ENCODE assay signal across 22 cellular contexts in genomic region chr3:33046521-33046920, GRCh38. TPM values are rescaled to one million over a fixed set of nuclear protein-coding genes. Genes with fewer than 3 reads are reported as not detected.
DNase-seq lines count a peak whose midpoint lies in the region; ATAC-seq lines count a peak whose summit lies in the region.
"Had no signal": no experiment of that assay in that cellular context is flagged by ENCODE, and none has a peak within 500 bp of the region (broad histone marks: within the 10 kb centered on the region; RNA-seq: fewer than 3 reads in every experiment).

No MANE protein-coding gene starts in this region.

- no peaks in the 10 kb centered on the region for H3K27me3 Mint-ChIP-seq in activated CD8-positive, alpha-beta memory T cell treated with anti-CD3 and anti-CD28 coated beads, Interleukin-2, amount 10 ng/mL, durations not matched to agents 7 days and 5 days
- peaks cover 0 to 2% of the 10 kb centered on the region in 2 donors for H3K27me3 Mint-ChIP-seq in CD8-positive, alpha-beta memory T cell
- H3K27me3 Mint-ChIP-seq in naive thymus-derived CD4-positive, alpha-beta T cell: no peaks in the 10 kb centered on the region

- no peak overlapping the region for H3K4me3 ChIP-seq in CD8-positive, alpha-beta memory T cell (ENCODE audit: low read length)
- H3K4me3 ChIP-seq in naive thymus-derived CD4-positive, alpha-beta T cell (ENCODE audit: low read length): no peak overlapping the region
- H3K4me3 ChIP-seq: hepatocyte, lung, tibial nerve had no signal

- intact Hi-C loops in naive thymus-derived CD4-positive, alpha-beta T cell (cut with micrococcal nuclease): loop anchor here (5.0 to 10.0 kb wide), 2 partner anchors 39 to 362 kb away; partner anchors contain the start of gene CNOT10 (in 1 of the 2)

- no peaks in the 10 kb centered on the region for H3K27me3 ChIP-seq in CD8-positive, alpha-beta memory T cell (ENCODE audit: insufficient read depth, low read length, poor library complexity, severe bottlenecking)
- no peaks in the 10 kb centered on the region for H3K27me3 ChIP-seq in naive thymus-derived CD4-positive, alpha-beta T cell (ENCODE audit: control insufficient read depth in 2 of 2, insufficient read depth in 2 of 2, low read length in 2 of 2)
- H3K27me3 ChIP-seq: hepatocyte, tibial nerve had no signal

- no peaks in the 10 kb centered on the region for H3K9me3 ChIP-seq in CD8-positive, alpha-beta memory T cell (ENCODE audit: low read length)
- no peaks in the 10 kb centered on the region for H3K9me3 ChIP-seq in naive thymus-derived CD4-positive, alpha-beta T cell (ENCODE audit: control insufficient read depth in 2 of 3, low read length in 3 of 3)
- H3K9me3 ChIP-seq: tibial nerve had no signal

- H3K9me3 Mint-ChIP-seq in activated CD8-positive, alpha-beta memory T cell treated with anti-CD3 and anti-CD28 coated beads, Interleukin-2, amount 10 ng/mL, durations not matched to agents 7 days and 5 days (ENCODE audit: low read depth): peaks cover 2% of the 10 kb centered on the region
- no peaks in the 10 kb centered on the region for H3K9me3 Mint-ChIP-seq in CD8-positive, alpha-beta memory T cell
- H3K9me3 Mint-ChIP-seq in naive thymus-derived CD4-positive, alpha-beta T cell: no peaks in the 10 kb centered on the region
- H3K9me3 Mint-ChIP-seq: HFFc6 had no signal

- H3K4me1 ChIP-seq in CD8-positive, alpha-beta memory T cell (ENCODE audit: insufficient read depth, low read length): peaks cover 66% of the 10 kb centered on the region
- H3K4me1 ChIP-seq in naive thymus-derived CD4-positive, alpha-beta T cell (ENCODE audit: control insufficient read depth in 2 of 2, insufficient read depth in 2 of 2, low read length in 2 of 2): peaks cover 55 to 73% of the 10 kb centered on the region in 2 donors
- H3K4me1 ChIP-seq: parathyroid adenoma had no signal

- POLR2A ChIA-PET in CD8-positive, alpha-beta memory T cell (lab: Charles Lee): interaction anchor here (0.5 to 1.4 kb wide), 3 partner anchors 15 to 28 kb away, joined by 3 to 8 read pairs (median 6); no protein-coding TSS in a partner anchor
- POLR2A ChIA-PET in naive thymus-derived CD4-positive, alpha-beta T cell (lab: Charles Lee): interaction anchor here (0.8 to 5.6 kb wide), 4 partner anchors 13 to 94 kb away, joined by 3 to 54 read pairs (median 4); no protein-coding TSS in a partner anchor

- DNase-seq in activated CD8-positive, alpha-beta memory T cell treated with anti-CD3 and anti-CD28 coated beads, Interleukin-2, amount 10 ng/mL, durations not matched to agents 7 days and 5 days: peak; percentile 90
- no peak for DNase-seq in activated CD8-positive, alpha-beta memory T cell treated with anti-CD3 and anti-CD28 coated beads, Interleukin-2, amount 50 U/mL, for 4 hours
- DNase-seq in CD8-positive, alpha-beta memory T cell: no peak
- DNase-seq in activated T-cell treated with anti-CD3 and anti-CD28 coated beads, Interleukin-2, amount 50 U/mL, for 48 hours: peak; percentile 58 to 62
- DNase-seq in naive thymus-derived CD4-positive, alpha-beta T cell: no peak
- DNase-seq in NCI-H2107 treated with DMSO at 0.1 percent for 48 hours (lab: John Stamatoyannopoulos, UW; ENCODE audit: unreplicated experiment): no peak
- DNase-seq: activated gamma-delta T cell, DMS79, HFFc6, Karpas-422, NCI-H1048, NCI-H2081, NCI-H524 treated with DMSO at 0.1 percent for 48 hours, OCI-M1, SHP77 had no signal

- H3K4me1 Mint-ChIP-seq in activated CD8-positive, alpha-beta memory T cell treated with anti-CD3 and anti-CD28 coated beads, Interleukin-2, amount 10 ng/mL, durations not matched to agents 7 days and 5 days: peaks cover 78% of the 10 kb centered on the region
- peaks cover 66 to 89% (median 86%) of the 10 kb centered on the region in 3 donors for H3K4me1 Mint-ChIP-seq in CD8-positive, alpha-beta memory T cell
- peaks cover 46 to 75% (median 70%) of the 10 kb centered on the region in 7 donors for H3K4me1 Mint-ChIP-seq in naive thymus-derived CD4-positive, alpha-beta T cell

- H3K36me3 Mint-ChIP-seq in activated CD8-positive, alpha-beta memory T cell treated with anti-CD3 and anti-CD28 coated beads, Interleukin-2, amount 10 ng/mL, durations not matched to agents 7 days and 5 days: peaks cover 52% of the 10 kb centered on the region
- H3K36me3 Mint-ChIP-seq in CD8-positive, alpha-beta memory T cell: peaks cover 12 to 25% (median 16%) of the 10 kb centered on the region in 3 donors
- H3K36me3 Mint-ChIP-seq in naive thymus-derived CD4-positive, alpha-beta T cell: peaks cover 7 to 64% (median 13%) of the 10 kb centered on the region in 5 donors

- peak overlapping the region; percentile 97 for H3K27ac Mint-ChIP-seq in activated CD8-positive, alpha-beta memory T cell treated with anti-CD3 and anti-CD28 coated beads, Interleukin-2, amount 10 ng/mL, durations not matched to agents 7 days and 5 days
- H3K27ac Mint-ChIP-seq in CD8-positive, alpha-beta memory T cell: peak overlapping the region; percentile 51 to 98 (median 88)
- H3K27ac Mint-ChIP-seq in naive thymus-derived CD4-positive, alpha-beta T cell: peak overlapping the region in 3 of 9 donors; percentile 19 to 98 (median 63)
- H3K27ac Mint-ChIP-seq: HFFc6 had no signal

- peak overlapping the region; percentile 15 for H3K4me3 Mint-ChIP-seq in activated CD8-positive, alpha-beta memory T cell treated with anti-CD3 and anti-CD28 coated beads, Interleukin-2, amount 10 ng/mL, durations not matched to agents 7 days and 5 days
- H3K4me3 Mint-ChIP-seq in CD8-positive, alpha-beta memory T cell: peak overlapping the region; percentile 29 to 87 (median 54)
- H3K4me3 Mint-ChIP-seq in naive thymus-derived CD4-positive, alpha-beta T cell: peak overlapping the region in 8 of 10 donors; percentile 14 to 89 (median 50)
- H3K4me3 Mint-ChIP-seq: HFFc6 had no signal

- H3K36me3 ChIP-seq in CD8-positive, alpha-beta memory T cell (ENCODE audit: insufficient read depth, low read length): peaks cover 4% of the 10 kb centered on the region
- peaks cover 0 to 6% (median 0%) of the 10 kb centered on the region in 3 experiments for H3K36me3 ChIP-seq in naive thymus-derived CD4-positive, alpha-beta T cell (ENCODE audit: control insufficient read depth in 2 of 3, insufficient read depth in 3 of 3, low read length in 3 of 3)

- no peak overlapping the region for H3K27ac ChIP-seq in CD8-positive, alpha-beta memory T cell (ENCODE audit: low read depth, low read length)
- no peak overlapping the region for H3K27ac ChIP-seq in naive thymus-derived CD4-positive, alpha-beta T cell (ENCODE audit: low read depth, low read length)
- H3K27ac ChIP-seq: C4-2B, hepatocyte, parathyroid adenoma, tibial nerve had no signal

- CTCF ChIA-PET in activated CD8-positive, alpha-beta memory T cell treated with anti-CD3 and anti-CD28 coated beads, Interleukin-2, amount 10 ng/mL, durations not matched to agents 7 days and 5 days (lab: Charles Lee): interaction anchor here (0.9 to 9.4 kb wide), 9 partner anchors 13 to 99 kb away, joined by 3 to 96 read pairs (median 6); no protein-coding TSS in a partner anchor
- CTCF ChIA-PET in CD8-positive, alpha-beta memory T cell (lab: Charles Lee): interaction anchor here (1.2 to 7.3 kb wide), 5 partner anchors 14 to 98 kb away, joined by 3 to 60 read pairs (median 28); no protein-coding TSS in a partner anchor
- CTCF ChIA-PET in naive thymus-derived CD4-positive, alpha-beta T cell (lab: Charles Lee): interaction anchor here (0.8 to 2.8 kb wide), 4 partner anchors 26 to 98 kb away, joined by 3 to 11 read pairs (median 4); no protein-coding TSS in a partner anchor

- ATAC-seq in activated CD8-positive, alpha-beta memory T cell treated with anti-CD3 and anti-CD28 coated beads, Interleukin-2, amount 10 ng/mL, durations not matched to agents 7 days and 5 days: peak; percentile 66
- no peak for ATAC-seq in naive thymus-derived CD4-positive, alpha-beta T cell
- ATAC-seq in HG02884 (IDR thresholded peaks at IDR 0.05; ENCODE audit: unreplicated experiment) (no peak), HG03469 (IDR thresholded peaks at IDR 0.05; ENCODE audit: unreplicated experiment) (no peak)

RNA-seq across cellular contexts. Expression of gene GLB1, which starts 50.4 kb away (rescaled TPM):
- 10 to 100 TPM; 44.9 to 48.1 TPM for total RNA-seq in activated CD8-positive, alpha-beta memory T cell treated with anti-CD3 and anti-CD28 coated beads, Interleukin-2, amount 10 ng/mL, durations not matched to agents 7 days and 5 days
- 10 to 100 TPM; 41.5 to 50.9 TPM for total RNA-seq in CD8-positive, alpha-beta memory T cell
- 35.5 TPM for polyA plus RNA-seq in CD8-positive, alpha-beta memory T cell
- 10 to 100 TPM; 21.0 to 52.7 (median 33.8) TPM for total RNA-seq in naive thymus-derived CD4-positive, alpha-beta T cell
- polyA plus RNA-seq in naive thymus-derived CD4-positive, alpha-beta T cell: 10 to 100 TPM; 15.5 to 21.4 TPM

RNA-seq across cellular contexts. Expression of gene TMPPE, which starts 50.4 kb away (rescaled TPM):
- 1 to 10 TPM; 8.7 to 9.4 TPM for total RNA-seq in activated CD8-positive, alpha-beta memory T cell treated with anti-CD3 and anti-CD28 coated beads, Interleukin-2, amount 10 ng/mL, durations not matched to agents 7 days and 5 days
- total RNA-seq in CD8-positive, alpha-beta memory T cell: 10 to 100 TPM; 12.0 to 13.2 TPM
- 0.62 TPM for polyA plus RNA-seq in CD8-positive, alpha-beta memory T cell
- total RNA-seq in naive thymus-derived CD4-positive, alpha-beta T cell: 10 to 100 TPM in 2 of 5 experiments, 1 to 10 TPM in 3; 5.4 to 16.0 (median 7.9) TPM
- 1 to 10 TPM in 1 of 2 donors, under 1 TPM in 1; 0.60 to 1.1 TPM for polyA plus RNA-seq in naive thymus-derived CD4-positive, alpha-beta T cell

Comparison
In these comparisons a context has a peak if more than half of its experiments do, and no peak if none do; other contexts are left out.
1. DNase-seq: peak in activated CD8-positive, alpha-beta memory T cell treated with anti-CD3 and anti-CD28 coated beads, Interleukin-2, amount 10 ng/mL, durations not matched to agents 7 days and 5 days (single experiment) and activated T-cell treated with anti-CD3 and anti-CD28 coated beads, Interleukin-2, amount 50 U/mL, for 48 hours (2 of 2); none in activated CD8-positive, alpha-beta memory T cell treated with anti-CD3 and anti-CD28 coated beads, Interleukin-2, amount 50 U/mL, for 4 hours (single experiment), CD8-positive, alpha-beta memory T cell (0 of 5), naive thymus-derived CD4-positive, alpha-beta T cell (0 of 9) and NCI-H2107 treated with DMSO at 0.1 percent for 48 hours (single experiment).
2. Peak in every context shown above with its lines, with median percentiles within 50 percentile points of each other: H3K4me3 Mint-ChIP-seq.